8 cellular contexts compared by ENCODE assay signal in genomic region chr15:62390793-62391543, GRCh38. TPM values are rescaled to one million over a fixed set of nuclear protein-coding genes. Genes with fewer than 3 reads are reported as not detected.
DNase-seq lines count a peak whose midpoint lies in the region; ATAC-seq, FAIRE-seq and TF ChIP-seq lines count a peak whose summit lies in the region.

No MANE protein-coding gene starts in this region.

- no peaks in the 10 kb centered on the region for H3K36me3 ChIP-seq in BE2C
- H3K36me3 ChIP-seq in Karpas-422 (ENCODE audit: insufficient read depth, low read length): no peaks in the 10 kb centered on the region
- no peaks in the 10 kb centered on the region for H3K36me3 ChIP-seq in endothelial cell of umbilical vein (ENCODE audit: control insufficient read depth in 2 of 2, extremely low read depth in 1 of 2, insufficient read depth in 2 of 2, low read length in 2 of 2)
- no peaks in the 10 kb centered on the region for H3K36me3 ChIP-seq in mesendoderm (ENCODE audit: control insufficient read depth, insufficient read depth, low read length)

- DNase-seq in BE2C: peak; percentile 59
- peak; percentile 60 for DNase-seq in Karpas-422
- DNase-seq in activated CD8-positive, alpha-beta T cell treated with anti-CD3 and anti-CD28 coated beads for 36 hours: peak; percentile 48
- peak; percentile 57 for DNase-seq in endothelial cell of umbilical vein (ENCODE audit: low read depth, low spot score)
- DNase-seq in mesendoderm: peak; percentile 67
- peak; percentile 27 to 39 for DNase-seq in stimulated activated naive CD8-positive, alpha-beta T cell treated with anti-CD3 and anti-CD28 coated beads, Interleukin-15, amount 100 ng/mL, for 72 hours

- H2AFZ ChIP-seq in Karpas-422 (ENCODE audit: low read length) (peak overlapping the region; percentile 89), endothelial cell of umbilical vein (ENCODE audit: low read depth, low read length) (peak overlapping the region; percentile 95)

- no peak overlapping the region for H4K5ac ChIP-seq in mesendoderm (ENCODE audit: low read length)

- no peaks in the 10 kb centered on the region for H3K9me3 ChIP-seq in BE2C
- H3K9me3 ChIP-seq in Karpas-422 (ENCODE audit: low read length): no peaks in the 10 kb centered on the region
- H3K9me3 ChIP-seq in endothelial cell of umbilical vein (replicated peaks; ENCODE audit: control insufficient read depth, insufficient read depth, low read length): no peaks in the 10 kb centered on the region

- H3K4me3 ChIP-seq in BE2C (ENCODE audit: low read depth, low read length) (peak overlapping the region; percentile 94), Karpas-422 (ENCODE audit: low read length) (peak overlapping the region; percentile 99), endothelial cell of umbilical vein (replicated peaks in 1 of 3; ENCODE audit: insufficient read depth in 1 of 3, low read depth in 1 of 3, low read length in 3 of 3) (peak overlapping the region; percentile 17 to 96 (median 53)), mesendoderm (ENCODE audit: low read length) (peak overlapping the region; percentile 86)

- peak overlapping the region; percentile 98 for H3K9ac ChIP-seq in Karpas-422 (ENCODE audit: low read length)
- H3K9ac ChIP-seq in endothelial cell of umbilical vein (replicated peaks; ENCODE audit: extremely low read depth, insufficient read depth, low read length): peak overlapping the region; percentile 13
- peak overlapping the region; percentile 85 for H3K9ac ChIP-seq in mesendoderm (ENCODE audit: low read length)

- H3K36me3 Mint-ChIP-seq in activated CD8-positive, alpha-beta T cell treated with anti-CD3 and anti-CD28 coated beads for 36 hours (ENCODE audit: low read depth): no peaks in the 10 kb centered on the region

- no peak for TF ChIP-seq POLR2A in endothelial cell of umbilical vein (IDR thresholded peaks at IDR 0.05; ENCODE audit: low read depth, low read length)

- H2BK5ac ChIP-seq in mesendoderm (ENCODE audit: low read length): no peak overlapping the region

- no TSS peak for BruUV-seq in endothelial cell of umbilical vein (replicated peaks; lab: Mats Ljungman, UMichigan)

- no peak for TF ChIP-seq CTCF in BE2C (IDR thresholded peaks at IDR 0.05; ENCODE audit: low read depth, low read length)
- no peak for TF ChIP-seq CTCF in activated CD8-positive, alpha-beta T cell treated with anti-CD3 and anti-CD28 coated beads for 36 hours (IDR thresholded peaks at IDR 0.05)
- TF ChIP-seq CTCF in endothelial cell of umbilical vein (IDR thresholded peaks at IDR 0.05; ENCODE audit: extremely low read depth in 1 of 2, insufficient read depth in 1 of 2, low read depth in 1 of 2, low read length in 2 of 2): peak in 1 of 2 donors; percentile 0

- peak overlapping the region; percentile 49 for H3K27ac Mint-ChIP-seq in activated CD8-positive, alpha-beta T cell treated with anti-CD3 and anti-CD28 coated beads for 36 hours
- peak overlapping the region; percentile 86 to 91 for H3K27ac Mint-ChIP-seq in stimulated activated naive CD8-positive, alpha-beta T cell treated with anti-CD3 and anti-CD28 coated beads, Interleukin-15, amount 100 ng/mL, for 72 hours

- POLR2A ChIA-PET in activated CD8-positive, alpha-beta T cell treated with anti-CD3 and anti-CD28 coated beads for 36 hours (lab: Charles Lee): interaction anchor here (1.3 kb wide), 1 partner anchor 25 kb away, joined by 3 read pairs; no protein-coding TSS in a partner anchor
- POLR2A ChIA-PET in endothelial cell of umbilical vein (lab: Charles Lee): no interaction called here

- no CpG with 5 or more reads among the region's 53 CpGs for WGBS in mesendoderm (ENCODE audit: extremely low coverage, insufficient coverage, low lambda C conversion rate)

- no peaks in the 10 kb centered on the region for H3K9me2 ChIP-seq in Karpas-422 (replicated peaks; ENCODE audit: insufficient read depth, low read length)

- intact Hi-C loops in activated CD8-positive, alpha-beta T cell treated with anti-CD3 and anti-CD28 coated beads for 36 hours (cut with micrococcal nuclease): no loop called here
- intact Hi-C loops in endothelial cell of umbilical vein (cut with micrococcal nuclease): loop anchor here (2.0 to 10.0 kb wide), 2 partner anchors 352 to 704 kb away; no protein-coding TSS in a partner anchor

- peak overlapping the region; percentile 95 for H3K56ac ChIP-seq in mesendoderm (ENCODE audit: low read length)

- peak overlapping the region; percentile 12 for H3K18ac ChIP-seq in mesendoderm (ENCODE audit: low read length)

- H3K27ac ChIP-seq in Karpas-422 (ENCODE audit: low read length) (no peak overlapping the region), endothelial cell of umbilical vein (ENCODE audit: insufficient read depth, low read depth, low read length) (no peak overlapping the region), mesendoderm (ENCODE audit: low read depth, low read length) (peak overlapping the region; percentile 14)

- CTCF ChIA-PET in activated CD8-positive, alpha-beta T cell treated with anti-CD3 and anti-CD28 coated beads for 36 hours (lab: Charles Lee): interaction anchor here (1.5 kb wide), 1 partner anchor 351 kb away, joined by 5 read pairs; no protein-coding TSS in a partner anchor
- CTCF ChIA-PET in endothelial cell of umbilical vein (lab: Charles Lee): interaction anchor here (1.8 kb wide), 1 partner anchor 351 kb away, joined by 5 read pairs; no protein-coding TSS in a partner anchor

- peak overlapping the region; percentile 69 for H3K23ac ChIP-seq in mesendoderm (ENCODE audit: low read length)

- peaks cover 10% of the 10 kb centered on the region for H3K79me1 ChIP-seq in mesendoderm (ENCODE audit: low read length)

- peak; percentile 32 for ATAC-seq in GM19035 (IDR thresholded peaks at IDR 0.05; ENCODE audit: unreplicated experiment)
- peak; percentile 43 for ATAC-seq in activated CD8-positive, alpha-beta T cell treated with anti-CD3 and anti-CD28 coated beads for 36 hours
- ATAC-seq in stimulated activated naive CD8-positive, alpha-beta T cell treated with anti-CD3 and anti-CD28 coated beads, Interleukin-15, amount 100 ng/mL, for 72 hours: peak; percentile 48
- no peak for ATAC-seq in HG02763 (IDR thresholded peaks at IDR 0.05; ENCODE audit: unreplicated experiment)

- H3K4me3 Mint-ChIP-seq in activated CD8-positive, alpha-beta T cell treated with anti-CD3 and anti-CD28 coated beads for 36 hours: peak overlapping the region; percentile 92
- peak overlapping the region; percentile 96 to 98 for H3K4me3 Mint-ChIP-seq in stimulated activated naive CD8-positive, alpha-beta T cell treated with anti-CD3 and anti-CD28 coated beads, Interleukin-15, amount 100 ng/mL, for 72 hours

- no peak overlapping the region for H2AK5ac ChIP-seq in mesendoderm (ENCODE audit: low read length)

- H3K79me2 ChIP-seq in Karpas-422 (ENCODE audit: low read length): peaks cover 8% of the 10 kb centered on the region; the same call in 1 of the 2 replicates
- H3K79me2 ChIP-seq in endothelial cell of umbilical vein (ENCODE audit: control insufficient read depth, insufficient read depth, low read length): no peaks in the 10 kb centered on the region
- H3K79me2 ChIP-seq in mesendoderm (ENCODE audit: control insufficient read depth, insufficient read depth, low read length): peaks cover 12% of the 10 kb centered on the region

- H3K27me3 ChIP-seq in BE2C (no peaks in the 10 kb centered on the region; the same call in 1 of the 2 replicates), Karpas-422 (ENCODE audit: low read length) (no peaks in the 10 kb centered on the region), endothelial cell of umbilical vein (ENCODE audit: control insufficient read depth in 2 of 2, insufficient read depth in 2 of 2, low read length in 2 of 2) (peaks cover 12 to 14% of the 10 kb centered on the region in 2 experiments), mesendoderm (ENCODE audit: insufficient read depth, low read length, poor library complexity) (no peaks in the 10 kb centered on the region)

- H3K27me3 Mint-ChIP-seq in activated CD8-positive, alpha-beta T cell treated with anti-CD3 and anti-CD28 coated beads for 36 hours: peaks cover 19% of the 10 kb centered on the region
- H3K27me3 Mint-ChIP-seq in stimulated activated naive CD8-positive, alpha-beta T cell treated with anti-CD3 and anti-CD28 coated beads, Interleukin-15, amount 100 ng/mL, for 72 hours: peaks cover 20% of the 10 kb centered on the region

- peaks cover 13% of the 10 kb centered on the region for H3K4me1 Mint-ChIP-seq in activated CD8-positive, alpha-beta T cell treated with anti-CD3 and anti-CD28 coated beads for 36 hours (ENCODE audit: low read depth)
- H3K4me1 Mint-ChIP-seq in stimulated activated naive CD8-positive, alpha-beta T cell treated with anti-CD3 and anti-CD28 coated beads, Interleukin-15, amount 100 ng/mL, for 72 hours: peaks cover 22% of the 10 kb centered on the region

- peaks cover 7% of the 10 kb centered on the region; the same call in 1 of the 2 replicates for H3K4me1 ChIP-seq in BE2C
- peaks cover 15% of the 10 kb centered on the region for H3K4me1 ChIP-seq in Karpas-422 (ENCODE audit: low read length)
- peaks cover 16% of the 10 kb centered on the region for H3K4me1 ChIP-seq in endothelial cell of umbilical vein (ENCODE audit: control insufficient read depth, extremely low read depth, insufficient read depth, low read length)
- H3K4me1 ChIP-seq in mesendoderm (ENCODE audit: control insufficient read depth, low read depth, low read length): peaks cover 2% of the 10 kb centered on the region

- H3K4me2 ChIP-seq in Karpas-422 (ENCODE audit: low read depth, low read length, poor library complexity, severe bottlenecking): peak overlapping the region; percentile 90
- H3K4me2 ChIP-seq in endothelial cell of umbilical vein (ENCODE audit: insufficient read depth, low read length): peak overlapping the region; percentile 98
- peak overlapping the region; percentile 98 for H3K4me2 ChIP-seq in mesendoderm (ENCODE audit: low read length)

- H3K9me1 ChIP-seq in endothelial cell of umbilical vein (replicated peaks; ENCODE audit: control insufficient read depth, extremely low read depth, insufficient read depth, low read length): no peaks in the 10 kb centered on the region

- H3K4ac ChIP-seq in mesendoderm (ENCODE audit: low read depth, low read length): no peak overlapping the region

- no peak overlapping the region for H2BK120ac ChIP-seq in mesendoderm (ENCODE audit: low read depth, low read length)

- H2BK15ac ChIP-seq in mesendoderm (replicated peaks; ENCODE audit: low read depth): no peak overlapping the region

- H3K9me3 Mint-ChIP-seq in activated CD8-positive, alpha-beta T cell treated with anti-CD3 and anti-CD28 coated beads for 36 hours: no peaks in the 10 kb centered on the region
- H3K9me3 Mint-ChIP-seq in stimulated activated naive CD8-positive, alpha-beta T cell treated with anti-CD3 and anti-CD28 coated beads, Interleukin-15, amount 100 ng/mL, for 72 hours: no peaks in the 10 kb centered on the region

- no peak for FAIRE-seq in endothelial cell of umbilical vein (lab: Jason Lieb, UNC)

- H4K20me1 ChIP-seq in Karpas-422 (ENCODE audit: insufficient read depth, low read depth, low read length) (no peaks in the 10 kb centered on the region), endothelial cell of umbilical vein (replicated peaks; ENCODE audit: control insufficient read depth, extremely low read depth, insufficient read depth, low read length) (no peaks in the 10 kb centered on the region)

- dilution Hi-C loops in endothelial cell of umbilical vein (cut with MboI; ENCODE audit: extremely low pct_ligation_motif_present, low sequenced_read_pairs): no loop called here

- H4K8ac ChIP-seq in mesendoderm (ENCODE audit: low read depth, low read length): no peak overlapping the region

RNA-seq across cellular contexts. Expression of gene TLN2, which starts 0.6 kb away (rescaled TPM):
- polyA plus RNA-seq in BE2C (2012; ENCODE audit: insufficient read depth, insufficient read length, low read depth): 6.7 TPM
- total RNA-seq in Karpas-422 (2014; rRNA removed; shearing (Covaris generic); ENCODE audit: low replicate concordance): 1.4 and 2.3 TPM in 2 replicates
- total RNA-seq in activated CD8-positive, alpha-beta T cell treated with anti-CD3 and anti-CD28 coated beads for 36 hours: 1 to 10 TPM; 3.0 to 3.8 TPM
- total RNA-seq in endothelial cell of umbilical vein: 1.5 and 2.0 TPM in 2 replicates
- polyA plus RNA-seq in endothelial cell of umbilical vein: 0.29 and 0.32 TPM in 2 replicates
- polyA plus RNA-seq in endothelial cell of umbilical vein (2011; cell fraction: cytosol; rRNA removed): 0.24 and 0.28 TPM in 2 replicates
- 0.59 and 0.92 TPM in 2 replicates for polyA plus RNA-seq in endothelial cell of umbilical vein (2011; cell fraction: nucleus; rRNA removed)
- polyA plus RNA-seq in endothelial cell of umbilical vein (2012): 0.33 and 0.63 TPM in 2 replicates
- 1.0 and 1.3 TPM in 2 replicates for polyA minus RNA-seq in endothelial cell of umbilical vein
- polyA minus RNA-seq in endothelial cell of umbilical vein (2011; cell fraction: cytosol; rRNA and poly(A)+ RNA removed): 5.9 TPM
- polyA minus RNA-seq in endothelial cell of umbilical vein (2011; cell fraction: nucleus; rRNA and poly(A)+ RNA removed): 0.77 and 2.1 TPM in 2 replicates
- polyA plus RNA-seq in mesendoderm (2013, experiment 1 of 2): 13.2 TPM
- polyA plus RNA-seq in mesendoderm (2013, experiment 2 of 2): 13.3 TPM

Comparison
In these comparisons a context has a peak if more than half of its experiments do, and no peak if none do; other contexts are left out.
1. H3K9ac ChIP-seq: peak in every context shown above with its lines; median percentile 98 in Karpas-422; 85 in mesendoderm; 13 in endothelial cell of umbilical vein.